32 cellular contexts compared by ENCODE assay signal in genomic region chr22:40582063-40582462, GRCh38.
"Had no signal": no experiment of that assay in that cellular context is flagged by ENCODE, and none has a peak within 500 bp of the region (broad histone marks: within the 10 kb centered on the region; RNA-seq: fewer than 3 reads in every experiment).

No MANE protein-coding gene starts in this region.

- H3K27ac Mint-ChIP-seq: activated CD8-positive, alpha-beta T cell treated with anti-CD3 and anti-CD28 coated beads, Interleukin-2, amount 10 ng/mL, durations not matched to agents 7 days and 5 days; activated naive CD4-positive, alpha-beta T cell treated with anti-CD3 and anti-CD28 coated beads, Interleukin-2, amount 50 U/mL, for 24 hours; activated naive CD8-positive, alpha-beta T cell treated with anti-CD3 and anti-CD28 coated beads for 36 hours; activated naive CD8-positive, alpha-beta T cell treated with anti-CD3 and anti-CD28 coated beads, Interleukin-2, amount 50 U/mL, for 24 hours had no signal

- H3K27me3 Mint-ChIP-seq: activated B cell treated with CpG ODN at 0.5 μM for 24 hours; activated CD4-positive, alpha-beta memory T cell treated with anti-CD3 and anti-CD28 coated beads for 36 hours; activated CD4-positive, alpha-beta T cell treated with anti-CD3 and anti-CD28 coated beads, Interleukin-2, amount 10 ng/mL, durations not matched to agents 24 days and 14 days; activated CD8-positive, alpha-beta memory T cell treated with anti-CD3 and anti-CD28 coated beads, Interleukin-2, amount 10 ng/mL, durations not matched to agents 7 days and 5 days; activated naive CD4-positive, alpha-beta T cell treated with anti-CD3 and anti-CD28 coated beads, Interleukin-2, amount 50 U/mL, for 24 hours; activated naive CD8-positive, alpha-beta T cell treated with anti-CD3 and anti-CD28 coated beads for 36 hours; activated naive CD8-positive, alpha-beta T cell treated with anti-CD3 and anti-CD28 coated beads, Interleukin-2, amount 50 U/mL, for 24 hours; effector memory CD8-positive, alpha-beta T cell had no signal

- ATAC-seq: activated CD8-positive, alpha-beta T cell treated with anti-CD3 and anti-CD28 coated beads, Interleukin-2, amount 10 ng/mL, durations not matched to agents 7 days and 5 days; activated naive CD8-positive, alpha-beta T cell treated with anti-CD3 and anti-CD28 coated beads, Interleukin-2, amount 50 U/mL, for 24 hours; effector memory CD8-positive, alpha-beta T cell; foreskin keratinocyte; gastrocnemius medialis; heart left ventricle had no signal

- H3K36me3 ChIP-seq: gastrocnemius medialis had no signal

- H3K27ac ChIP-seq: ascending aorta, brain microvascular endothelial cell, esophagus muscularis mucosa, foreskin keratinocyte, gastrocnemius medialis, heart left ventricle, WERI-Rb-1 had no signal

- H3K4me1 ChIP-seq: gastrocnemius medialis had no signal

- H3K9me3 ChIP-seq: ascending aorta, esophagus muscularis mucosa, gastrocnemius medialis had no signal

- H3K4me3 Mint-ChIP-seq: activated B cell treated with CpG ODN at 0.5 μM for 24 hours; activated CD4-positive, alpha-beta memory T cell treated with anti-CD3 and anti-CD28 coated beads for 36 hours; activated CD8-positive, alpha-beta memory T cell treated with anti-CD3 and anti-CD28 coated beads, Interleukin-2, amount 10 ng/mL, durations not matched to agents 7 days and 5 days; activated CD8-positive, alpha-beta T cell treated with anti-CD3 and anti-CD28 coated beads, Interleukin-2, amount 10 ng/mL, durations not matched to agents 7 days and 5 days; activated naive CD4-positive, alpha-beta T cell treated with anti-CD3 and anti-CD28 coated beads for 36 hours; activated naive CD4-positive, alpha-beta T cell treated with anti-CD3 and anti-CD28 coated beads, Interleukin-2, amount 50 U/mL, for 24 hours; activated naive CD8-positive, alpha-beta T cell treated with anti-CD3 and anti-CD28 coated beads for 36 hours; activated naive CD8-positive, alpha-beta T cell treated with anti-CD3 and anti-CD28 coated beads, Interleukin-2, amount 50 U/mL, for 24 hours; activated T-helper 1 cell treated with anti-CD3 and anti-CD28 coated beads, Interleukin-12 subunit alpha, Interleukin-12 subunit beta, Interleukin-2, Interleukin-4 antibody, amounts not matched to agents 30 ng/mL and 10 ng/mL and 1 ng/mL, durations not matched to agents 14 hours and 24 hours and 36 hours; effector memory CD8-positive, alpha-beta T cell; T-helper 1 cell treated with Interleukin-12 subunit alpha and Interleukin-12 subunit beta and Interleukin-4 antibody, amounts not matched to agents 30 μg/mL and 1 μg/mL, for 36 hours; T-helper 2 cell treated with Interferon-gamma antibody and Interleukin-4, amounts not matched to agents 5 μg/mL and 100 μg/mL, for 36 hours had no signal

- H3K4me3 ChIP-seq: ascending aorta, esophagus muscularis mucosa, gastrocnemius medialis, heart left ventricle had no signal

- H3K9me3 Mint-ChIP-seq: activated B cell treated with CpG ODN at 0.5 μM for 24 hours; activated CD4-positive, alpha-beta memory T cell treated with anti-CD3 and anti-CD28 coated beads for 36 hours; activated naive CD4-positive, alpha-beta T cell treated with anti-CD3 and anti-CD28 coated beads, Interleukin-2, amount 50 U/mL, for 24 hours; activated naive CD8-positive, alpha-beta T cell treated with anti-CD3 and anti-CD28 coated beads, Interleukin-2, amount 50 U/mL, for 24 hours; activated T-helper 1 cell treated with anti-CD3 and anti-CD28 coated beads, Interleukin-12 subunit alpha, Interleukin-12 subunit beta, Interleukin-2, Interleukin-4 antibody, amounts not matched to agents 30 ng/mL and 10 ng/mL and 1 ng/mL, durations not matched to agents 14 hours and 24 hours and 36 hours; effector memory CD8-positive, alpha-beta T cell; T-helper 1 cell treated with Interleukin-12 subunit alpha and Interleukin-12 subunit beta and Interleukin-4 antibody, amounts not matched to agents 30 μg/mL and 1 μg/mL, for 36 hours; T-helper 2 cell treated with Interferon-gamma antibody and Interleukin-4, amounts not matched to agents 5 μg/mL and 100 μg/mL, for 36 hours had no signal

- FAIRE-seq: bronchial epithelial cell, colon had no signal

- DNase-seq: activated B cell treated with CpG ODN at 0.5 μM for 24 hours; activated CD4-positive, alpha-beta memory T cell treated with anti-CD3 and anti-CD28 coated beads for 36 hours; activated CD4-positive, alpha-beta T cell treated with anti-CD3 and anti-CD28 coated beads, Interleukin-2, amount 10 ng/mL, durations not matched to agents 24 days and 14 days; activated CD8-positive, alpha-beta memory T cell treated with anti-CD3 and anti-CD28 coated beads, Interleukin-2, amount 10 ng/mL, durations not matched to agents 7 days and 5 days; activated CD8-positive, alpha-beta memory T cell treated with anti-CD3 and anti-CD28 coated beads, Interleukin-2, amount 50 U/mL, for 4 hours; activated CD8-positive, alpha-beta T cell treated with anti-CD3 and anti-CD28 coated beads, Interleukin-2, amount 10 ng/mL, durations not matched to agents 7 days and 5 days; activated effector memory CD4-positive, alpha-beta T cell treated with anti-CD3 and anti-CD28 coated beads, Interleukin-2, amount 50 U/mL, for 16 hours; activated naive CD4-positive, alpha-beta T cell treated with anti-CD3 and anti-CD28 coated beads for 36 hours; activated naive CD8-positive, alpha-beta T cell treated with anti-CD3 and anti-CD28 coated beads for 36 hours; activated naive CD8-positive, alpha-beta T cell treated with anti-CD3 and anti-CD28 coated beads, Interleukin-2, amount 50 U/mL, for 24 hours; activated T-cell treated with anti-CD3 and anti-CD28 coated beads, Interleukin-2, amount 50 U/mL, for 1 hour; activated T-cell treated with anti-CD3 and anti-CD28 coated beads, Interleukin-2, amount 50 U/mL, for 48 hours; brain microvascular endothelial cell; cortex of kidney; dermis blood vessel endothelial cell; effector CD4-positive, alpha-beta T cell; effector memory CD8-positive, alpha-beta T cell; erythroblast; foreskin keratinocyte; gastrocnemius medialis; glutamatergic neuron; heart left ventricle; T1000; WERI-Rb-1 had no signal
